In genomic region chr7:132941433-132941832, GRCh38 we compare ENCODE assay signal across 19 cellular contexts.
"Had no signal": no experiment of that assay in that cellular context is flagged by ENCODE, and none has a peak within 500 bp of the region (broad histone marks: within the 10 kb centered on the region; RNA-seq: fewer than 3 reads in every experiment).

No MANE protein-coding gene starts in this region.

- H3K27me3 Mint-ChIP-seq: central memory CD8-positive, alpha-beta T cell had no signal

- H3K4me1 Mint-ChIP-seq: nephron progenitor cell had no signal

- H3K4me3 Mint-ChIP-seq: activated CD8-positive, alpha-beta T cell treated with anti-CD3 and anti-CD28 coated beads, Interleukin-2, amount 10 ng/mL, durations not matched to agents 7 days and 5 days; central memory CD8-positive, alpha-beta T cell; nephron progenitor cell had no signal

- H3K4me3 ChIP-seq: colonic mucosa, gastrocnemius medialis, right atrium auricular region, skin epidermis had no signal

- DNase-seq: activated CD4-positive, alpha-beta T cell treated with anti-CD3 and anti-CD28 coated beads for 48 hours; activated CD4-positive, CD25-positive, alpha-beta regulatory T cell; activated CD8-positive, alpha-beta T cell treated with anti-CD3 and anti-CD28 coated beads, Interleukin-2, amount 10 ng/mL, durations not matched to agents 7 days and 5 days; activated effector memory CD4-positive, alpha-beta T cell treated with anti-CD3 and anti-CD28 coated beads, Interleukin-2, amount 50 U/mL, for 16 hours; activated naive CD4-positive, alpha-beta T cell treated with anti-CD3 and anti-CD28 coated beads, Interleukin-2, amount 50 U/mL, for 16 hours; activated T-cell treated with anti-CD3 and anti-CD28 coated beads, Interleukin-2, amount 50 U/mL, for 48 hours; aorta; brain microvascular endothelial cell; colonic mucosa; effector CD4-positive, alpha-beta T cell; gastrocnemius medialis; head of caudate nucleus; kidney glomerular epithelial cell; left ventricle myocardium superior; nephron progenitor cell had no signal

- ATAC-seq: activated CD8-positive, alpha-beta T cell treated with anti-CD3 and anti-CD28 coated beads, Interleukin-2, amount 10 ng/mL, durations not matched to agents 7 days and 5 days; esophagus mucosa; gastrocnemius medialis; left ventricle myocardium superior had no signal

- H3K9me3 Mint-ChIP-seq: central memory CD8-positive, alpha-beta T cell; nephron progenitor cell had no signal

- H3K27ac ChIP-seq: brain microvascular endothelial cell, colonic mucosa, gastrocnemius medialis, right atrium auricular region, skin epidermis had no signal

- H3K27ac Mint-ChIP-seq: activated CD8-positive, alpha-beta T cell treated with anti-CD3 and anti-CD28 coated beads, Interleukin-2, amount 10 ng/mL, durations not matched to agents 7 days and 5 days; nephron progenitor cell had no signal
